Comparison of ENCODE assay signal across 29 cellular contexts in the genomic region with DNA sequence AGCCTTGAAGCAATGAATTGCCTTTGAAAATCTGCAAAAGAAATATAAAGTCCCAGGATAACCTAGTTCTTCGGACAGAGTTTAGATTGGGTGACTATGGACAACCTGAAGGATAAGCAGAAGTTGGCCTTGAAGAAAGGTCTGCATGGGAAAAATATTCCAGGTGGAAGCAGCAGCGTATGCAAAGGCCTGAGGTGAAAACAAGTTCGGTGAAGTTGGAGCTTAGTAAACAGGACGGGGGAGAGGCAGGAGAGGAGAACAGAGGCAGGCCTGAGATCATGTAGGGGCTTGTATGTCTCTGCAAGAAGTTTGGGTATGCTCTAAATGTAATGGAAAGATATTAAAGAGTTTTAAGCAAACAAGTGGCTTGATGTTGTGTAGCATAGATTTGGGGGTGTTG.
"Had no signal": no experiment of that assay in that cellular context is flagged by ENCODE, and none has a peak within 500 bp of the region (broad histone marks: within the 10 kb centered on the region; RNA-seq: fewer than 3 reads in every experiment).

No MANE protein-coding gene starts in this region.

- H3K4me1 Mint-ChIP-seq: activated naive CD8-positive, alpha-beta T cell treated with anti-CD3 and anti-CD28 coated beads for 36 hours had no signal

- H3K9me3 Mint-ChIP-seq: activated CD4-positive, alpha-beta memory T cell treated with anti-CD3 and anti-CD28 coated beads for 36 hours; activated naive CD8-positive, alpha-beta T cell treated with anti-CD3 and anti-CD28 coated beads for 36 hours; T-helper 1 cell treated with Interleukin-12 subunit alpha and Interleukin-12 subunit beta and Interleukin-4 antibody, amounts not matched to agents 30 μg/mL and 1 μg/mL, for 36 hours; T-helper 2 cell treated with Interferon-gamma antibody and Interleukin-4, amounts not matched to agents 5 μg/mL and 100 μg/mL, for 36 hours had no signal

- H3K27ac Mint-ChIP-seq: activated CD4-positive, alpha-beta memory T cell treated with anti-CD3 and anti-CD28 coated beads for 36 hours; activated naive CD8-positive, alpha-beta T cell treated with anti-CD3 and anti-CD28 coated beads for 36 hours; T-helper 1 cell treated with Interleukin-12 subunit alpha and Interleukin-12 subunit beta and Interleukin-4 antibody, amounts not matched to agents 30 μg/mL and 1 μg/mL, for 36 hours; T-helper 2 cell treated with Interferon-gamma antibody and Interleukin-4, amounts not matched to agents 5 μg/mL and 100 μg/mL, for 36 hours had no signal

- H3K9me3 ChIP-seq: MG63, SJCRH30 had no signal

- H3K4me3 Mint-ChIP-seq: activated CD4-positive, alpha-beta memory T cell treated with anti-CD3 and anti-CD28 coated beads for 36 hours; activated naive CD8-positive, alpha-beta T cell treated with anti-CD3 and anti-CD28 coated beads for 36 hours; T-helper 1 cell treated with Interleukin-12 subunit alpha and Interleukin-12 subunit beta and Interleukin-4 antibody, amounts not matched to agents 30 μg/mL and 1 μg/mL, for 36 hours; T-helper 2 cell treated with Interferon-gamma antibody and Interleukin-4, amounts not matched to agents 5 μg/mL and 100 μg/mL, for 36 hours had no signal

- H3K36me3 Mint-ChIP-seq: activated CD4-positive, alpha-beta memory T cell treated with anti-CD3 and anti-CD28 coated beads for 36 hours; activated naive CD8-positive, alpha-beta T cell treated with anti-CD3 and anti-CD28 coated beads for 36 hours had no signal

- H3K27me3 ChIP-seq: MG63, SJCRH30 had no signal

- H3K4me1 ChIP-seq: SJCRH30 had no signal

- H3K4me3 ChIP-seq: MG63, SJCRH30, SK-N-MC had no signal

- H3K27ac ChIP-seq: SJCRH30, SK-N-MC had no signal

- DNase-seq: activated CD4-positive, alpha-beta memory T cell treated with anti-CD3 and anti-CD28 coated beads for 36 hours; activated CD4-positive, alpha-beta T cell treated with anti-CD3 and anti-CD28 coated beads for 4 hours; activated CD4-positive, alpha-beta T cell treated with anti-CD3 and anti-CD28 coated beads, Interleukin-2, amount 50 U/mL, for 1 hour; activated CD4-positive, CD25-positive, alpha-beta regulatory T cell treated with anti-CD3 and anti-CD28 coated beads, Interleukin-2, amount 50 U/mL, for 72 hours; activated CD8-positive, alpha-beta memory T cell treated with anti-CD3 and anti-CD28 coated beads, Interleukin-2, amount 50 U/mL, for 48 hours; activated effector memory CD4-positive, alpha-beta T cell treated with Interleukin-2 at 50 U/mL for 16 hours; activated naive CD4-positive, alpha-beta T cell; activated naive CD4-positive, alpha-beta T cell treated with anti-CD3 and anti-CD28 coated beads, Interleukin-2, amount 50 U/mL, for 16 hours; activated naive CD8-positive, alpha-beta T cell treated with anti-CD3 and anti-CD28 coated beads for 36 hours; activated T-cell treated with anti-CD3 and anti-CD28 coated beads, Interleukin-2, amount 50 U/mL, for 48 hours; amniotic stem cell; aorta; caudate nucleus; cerebellar nuclear complex; Kasumi-1; KG1; MG63; NCI-H1092; NCI-H1436 treated with DMSO at 0.1 percent for 48 hours; NCI-H1694 treated with DMSO at 0.1 percent for 48 hours; NCI-H2029; NCI-H345; NCI-H524 treated with DMSO at 0.1 percent for 48 hours; SHP77; SJCRH30 had no signal

- H3K27me3 Mint-ChIP-seq: activated CD4-positive, alpha-beta memory T cell treated with anti-CD3 and anti-CD28 coated beads for 36 hours; activated naive CD8-positive, alpha-beta T cell treated with anti-CD3 and anti-CD28 coated beads for 36 hours had no signal

- H3K36me3 ChIP-seq: MG63 had no signal

- ATAC-seq: Panc1 had no signal
